In the genomic region with DNA sequence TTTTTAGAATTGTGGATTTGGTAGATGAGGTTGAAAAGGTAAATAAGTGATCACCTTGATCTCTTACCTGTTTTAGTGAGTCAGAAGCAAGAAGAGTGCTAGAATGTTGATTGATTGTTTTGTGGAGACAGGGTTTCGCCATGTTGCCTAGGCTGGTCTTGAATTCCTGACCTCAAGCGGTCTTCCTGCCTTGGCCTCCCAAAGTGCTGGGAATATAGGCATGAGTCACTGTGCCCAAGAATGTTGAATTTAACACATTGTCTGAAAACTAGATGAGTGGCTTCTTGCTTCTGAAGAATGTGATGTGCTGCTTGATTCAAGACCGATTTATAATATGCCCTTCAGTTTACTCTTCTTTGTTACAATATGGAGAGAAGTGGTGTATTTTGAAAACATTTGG, we compare ENCODE assay signal across 15 cellular contexts.
DNase-seq lines count a peak whose midpoint lies in the region; ATAC-seq and TF ChIP-seq lines count a peak whose summit lies in the region.
"Had no signal": no experiment of that assay in that cellular context is flagged by ENCODE, and none has a peak within 500 bp of the region (broad histone marks: within the 10 kb centered on the region; RNA-seq: fewer than 3 reads in every experiment).

No MANE protein-coding gene starts in this region.

- H3K4me2 ChIP-seq in PC-9, result peak overlapping the region; percentile 61

- no TSS peak for BruUV-seq in PC-9 (replicated peaks; lab: Mats Ljungman, UMichigan)

- H3K79me2 ChIP-seq in PC-9 (ENCODE audit: low read depth), result peaks cover 60% of the 10 kb centered on the region

- peaks cover 32% of the 10 kb centered on the region for H3F3A ChIP-seq in PC-9 (ENCODE audit: insufficient read depth, low read depth)

- no peak for ATAC-seq in GM18870 (IDR thresholded peaks at IDR 0.05; ENCODE audit: unreplicated experiment)
- ATAC-seq in GM21576 (IDR thresholded peaks at IDR 0.05; ENCODE audit: unreplicated experiment), result no peak
- ATAC-seq: Panc1, T-cell had no signal

- H3K27me3 ChIP-seq in PC-9 (ENCODE audit: insufficient read depth, low read depth) (no peaks in the 10 kb centered on the region), layer of hippocampus (ENCODE audit: control insufficient read depth, insufficient read depth, low read length) (no peaks in the 10 kb centered on the region)
- H3K27me3 ChIP-seq: adrenal gland had no signal

- H3K4me1 ChIP-seq in PC-9 (replicated peaks; ENCODE audit: insufficient read depth), result peaks cover 36% of the 10 kb centered on the region
- H3K4me1 ChIP-seq: Caco-2 had no signal

- DNase-seq in EH (ENCODE audit: low read depth) (peak; percentile 81), PC-9 (peak; percentile 66 to 98), choroid plexus epithelial cell (ENCODE audit: low read depth) (peak; percentile 58), 8988T (no peak)
- DNase-seq in stimulated activated CD4-positive, alpha-beta T cell treated with anti-CD3 and anti-CD28 coated beads, Interleukin-4, amount 100 ng/mL, for 1 hour, result no peak
- DNase-seq: adrenal gland; Caco-2; naive B cell; stimulated activated CD4-positive, alpha-beta T cell treated with anti-CD3 and anti-CD28 coated beads, Interleukin-12 subunit alpha, Interleukin-12 subunit beta, amount 100 ng/mL, for 4 hours; T-cell; WERI-Rb-1 had no signal

- H3K4me3 ChIP-seq in PC-9, result no peak overlapping the region; the same call in 1 of the 2 replicates
- no peak overlapping the region for H3K4me3 ChIP-seq in choroid plexus epithelial cell (ENCODE audit: low read depth, low read length)
- H3K4me3 ChIP-seq: adrenal gland had no signal

- H3K27ac ChIP-seq in PC-9, result peak overlapping the region; percentile 90
- H3K27ac ChIP-seq in layer of hippocampus (ENCODE audit: low read depth, low read length), result peak overlapping the region; percentile 92
- H3K27ac ChIP-seq: adrenal gland, WERI-Rb-1 had no signal

- no peak overlapping the region for H2AFZ ChIP-seq in PC-9

- CTCF ChIA-PET in PC-9 (lab: Charles Lee), result interaction anchor here (0.7 kb wide), 1 partner anchor 261 kb away, joined by 3 read pairs; no protein-coding TSS in a partner anchor

- no peaks in the 10 kb centered on the region for H4K20me1 ChIP-seq in PC-9 (ENCODE audit: insufficient read depth)

- TF ChIP-seq CTCF in PC-9 (conservative IDR thresholded peaks at IDR 0.05) (no peak), choroid plexus epithelial cell (conservative IDR thresholded peaks at IDR 0.05; ENCODE audit: low read depth, low read length) (no peak)

- H3K9me2 ChIP-seq in PC-9 (ENCODE audit: insufficient read depth), result no peaks in the 10 kb centered on the region

- intact Hi-C loops in PC-9 (cut with micrococcal nuclease; ENCODE audit: unreplicated experiment), result loop anchor here (2.0 kb wide), 1 partner anchor 41 kb away; no protein-coding TSS in a partner anchor

- H3K9me3 ChIP-seq in PC-9 (ENCODE audit: insufficient read depth, low read depth), result peaks cover 6% of the 10 kb centered on the region; the same call in 1 of the 2 replicates
- H3K9me3 ChIP-seq: adrenal gland, Caco-2 had no signal

- POLR2A ChIA-PET in PC-9 (lab: Charles Lee; ENCODE audit: unreplicated experiment), result no interaction called here

- H3K36me3 ChIP-seq in PC-9 (ENCODE audit: low read depth), result no peaks in the 10 kb centered on the region
- H3K36me3 ChIP-seq: adrenal gland, WERI-Rb-1 had no signal

Comparison
In these comparisons a context has a peak if more than half of its experiments do, and no peak if none do; other contexts are left out.
1. DNase-seq: peak in EH (single experiment), PC-9 (2 of 2) and choroid plexus epithelial cell (single experiment); none in stimulated activated CD4-positive, alpha-beta T cell treated with anti-CD3 and anti-CD28 coated beads, Interleukin-4, amount 100 ng/mL, for 1 hour (single experiment) and 8988T (single experiment).